In the genomic region with DNA sequence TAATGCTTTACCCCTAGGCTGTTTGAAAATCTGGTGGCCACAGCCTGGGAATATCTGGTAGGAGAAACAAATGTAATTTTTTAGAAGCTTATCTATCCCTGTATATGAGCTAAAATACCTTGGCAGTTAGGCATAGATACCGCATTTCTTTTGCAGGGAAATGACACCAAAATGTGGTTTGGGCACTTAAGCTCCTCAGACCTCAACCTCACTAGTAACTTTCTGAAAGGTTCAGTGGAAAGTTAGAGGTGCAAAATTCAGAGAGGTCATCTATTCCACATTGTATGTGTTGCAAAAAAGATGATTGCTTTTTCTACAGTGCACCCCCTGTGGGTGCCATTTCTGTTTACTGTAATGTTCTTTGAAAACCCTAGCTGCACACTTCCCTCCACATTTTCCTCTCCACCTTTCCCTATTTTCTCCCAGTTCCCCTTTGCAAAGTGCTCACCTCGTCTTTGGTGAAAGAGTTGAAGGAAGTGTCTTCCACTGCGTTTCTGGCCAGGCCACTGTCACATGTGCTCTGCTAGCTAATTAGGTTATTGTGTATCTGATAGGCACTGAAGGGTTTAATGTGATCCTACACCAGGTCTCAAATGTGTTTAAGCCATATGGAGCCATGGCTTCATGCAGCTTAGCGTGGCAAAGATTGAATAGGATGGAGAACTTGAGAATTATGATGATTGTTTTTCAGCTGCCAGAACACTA, we compare ENCODE assay signal across 8 cellular contexts. TPM values are rescaled to one million over a fixed set of nuclear protein-coding genes. Genes with fewer than 3 reads are reported as not detected.
DNase-seq lines count a peak whose midpoint lies in the region; ATAC-seq and TF ChIP-seq lines count a peak whose summit lies in the region.

No MANE protein-coding gene starts in this region.

- peaks cover 57% of the 10 kb centered on the region for H3K4me1 Mint-ChIP-seq in activated CD4-positive, alpha-beta memory T cell treated with anti-CD3 and anti-CD28 coated beads, Interleukin-2, amount 10 ng/mL, durations not matched to agents 7 days and 5 days
- peaks cover 67 to 72% of the 10 kb centered on the region in 2 donors for H3K4me1 Mint-ChIP-seq in immature natural killer cell

- intact Hi-C loops in testis (cut with DNase I; ENCODE audit: low total_unique reads), result no loop called here

- no peak for ATAC-seq in GM19351 (IDR thresholded peaks at IDR 0.05; ENCODE audit: unreplicated experiment)

- peak overlapping the region; percentile 88 for H3K4me2 ChIP-seq in Loucy (ENCODE audit: low read depth, low read length, poor library complexity, severe bottlenecking)

- no peak for TF ChIP-seq POLR2A in testis (IDR thresholded peaks at IDR 0.05)

- peak overlapping the region; percentile 92 for H3K27ac Mint-ChIP-seq in activated CD4-positive, alpha-beta memory T cell treated with anti-CD3 and anti-CD28 coated beads, Interleukin-2, amount 10 ng/mL, durations not matched to agents 7 days and 5 days
- H3K27ac Mint-ChIP-seq in immature natural killer cell, result peak overlapping the region; percentile 93 to 99 (median 96)

- H3K79me2 ChIP-seq in Loucy (ENCODE audit: insufficient read depth, low read length), result peaks cover 62% of the 10 kb centered on the region

- peaks cover 7% of the 10 kb centered on the region for H3K27me3 ChIP-seq in Loucy (ENCODE audit: insufficient read depth, low read length, poor library complexity, severe bottlenecking)
- H3K27me3 ChIP-seq in testis, result no peaks in the 10 kb centered on the region

- H3K9me3 Mint-ChIP-seq in activated CD4-positive, alpha-beta memory T cell treated with anti-CD3 and anti-CD28 coated beads, Interleukin-2, amount 10 ng/mL, durations not matched to agents 7 days and 5 days, result no peaks in the 10 kb centered on the region
- peaks cover 0 to 5% (median 2%) of the 10 kb centered on the region in 6 donors for H3K9me3 Mint-ChIP-seq in immature natural killer cell

- H3K27ac ChIP-seq in testis, result peak overlapping the region in 1 of 2 donors; percentile 88

- peaks cover 3% of the 10 kb centered on the region for H3K27me3 Mint-ChIP-seq in activated CD4-positive, alpha-beta memory T cell treated with anti-CD3 and anti-CD28 coated beads, Interleukin-2, amount 10 ng/mL, durations not matched to agents 7 days and 5 days
- H3K27me3 Mint-ChIP-seq in immature natural killer cell (ENCODE audit: low read depth in 3 of 3), result peaks cover 14 to 24% (median 22%) of the 10 kb centered on the region in 3 donors

- H3K36me3 ChIP-seq in Loucy (ENCODE audit: insufficient read depth, low read length), result peaks cover 14% of the 10 kb centered on the region; the same call in 1 of the 2 replicates
- no peaks in the 10 kb centered on the region for H3K36me3 ChIP-seq in testis (ENCODE audit: low read depth, missing control alignments)

- DNase-seq in COLO668 (lab: John Stamatoyannopoulos, UW; ENCODE audit: unreplicated experiment), result peak; percentile 2
- DNase-seq in activated CD4-positive, alpha-beta memory T cell treated with anti-CD3 and anti-CD28 coated beads, Interleukin-2, amount 10 ng/mL, durations not matched to agents 7 days and 5 days, result peak; percentile 35
- peak; percentile 43 to 73 (median 50) for DNase-seq in immature natural killer cell
- no peak for DNase-seq in testis
- DNase-seq in H4 (ENCODE audit: low spot score), result no peak
- DNase-seq in activated CD4-positive, alpha-beta T cell treated with anti-CD3 and anti-CD28 coated beads for 48 hours, result no peak

- H4K20me1 ChIP-seq in Loucy (ENCODE audit: insufficient read depth, low read length, poor library complexity, severe bottlenecking), result peaks cover 59% of the 10 kb centered on the region

- H3K4me3 Mint-ChIP-seq in activated CD4-positive, alpha-beta memory T cell treated with anti-CD3 and anti-CD28 coated beads, Interleukin-2, amount 10 ng/mL, durations not matched to agents 7 days and 5 days, result peak overlapping the region; percentile 89
- H3K4me3 Mint-ChIP-seq in immature natural killer cell, result peak overlapping the region; percentile 81 to 92 (median 86)

- H2AFZ ChIP-seq in Loucy (ENCODE audit: low read length), result no peak overlapping the region

- H3K9me3 ChIP-seq in Loucy (ENCODE audit: insufficient read depth, low read depth, low read length), result no peaks in the 10 kb centered on the region
- H3K9me3 ChIP-seq in testis, result no peaks in the 10 kb centered on the region

- H3K36me3 Mint-ChIP-seq in activated CD4-positive, alpha-beta memory T cell treated with anti-CD3 and anti-CD28 coated beads, Interleukin-2, amount 10 ng/mL, durations not matched to agents 7 days and 5 days (ENCODE audit: low read depth), result peaks cover 46% of the 10 kb centered on the region
- peaks cover 9 to 16% (median 11%) of the 10 kb centered on the region in 3 donors for H3K36me3 Mint-ChIP-seq in immature natural killer cell

- TF ChIP-seq CTCF in Loucy (conservative IDR thresholded peaks at IDR 0.05; ENCODE audit: low read length) (peak; percentile 40; the same call in 1 of the 2 replicates), testis (IDR thresholded peaks at IDR 0.05) (no peak)

- H3K4me3 ChIP-seq in Loucy (ENCODE audit: low read length, poor library complexity, severe bottlenecking) (peak overlapping the region; percentile 99), testis (peak overlapping the region; percentile 69 to 92)

- H3K4me1 ChIP-seq in Loucy (ENCODE audit: insufficient read depth, low read length, poor library complexity, severe bottlenecking) (peaks cover 54% of the 10 kb centered on the region), testis (peaks cover 9% of the 10 kb centered on the region)

- CTCF ChIA-PET in activated CD4-positive, alpha-beta memory T cell treated with anti-CD3 and anti-CD28 coated beads, Interleukin-2, amount 10 ng/mL, durations not matched to agents 7 days and 5 days (lab: Charles Lee), result interaction anchor here (0.9 to 2.3 kb wide), 9 partner anchors 27 to 248 kb away, joined by 3 to 16 read pairs (median 3); no protein-coding TSS in a partner anchor

- no peaks in the 10 kb centered on the region for H3K9me2 ChIP-seq in Loucy (replicated peaks; ENCODE audit: low read depth, low read length)

- POLR2A ChIA-PET in activated CD4-positive, alpha-beta memory T cell treated with anti-CD3 and anti-CD28 coated beads, Interleukin-2, amount 10 ng/mL, durations not matched to agents 7 days and 5 days (lab: Charles Lee), result interaction anchor here (1.0 to 3.4 kb wide), 10 partner anchors 12 to 152 kb away, joined by 3 to 20 read pairs (median 6); a partner anchor contains a TSS

- H3F3A ChIP-seq in Loucy (ENCODE audit: low read depth), result peaks cover 27% of the 10 kb centered on the region

- H3K9ac ChIP-seq in Loucy (ENCODE audit: low read depth, low read length, poor library complexity, severe bottlenecking), result peak overlapping the region; percentile 98

- 16 to 18% methylated on average over 4 of the region's 4 CpGs for WGBS in testis, 2 donors

RNA-seq across cellular contexts. Expression of a gene that starts 1.3 kb away (rescaled TPM):
- total RNA-seq in activated CD4-positive, alpha-beta memory T cell treated with anti-CD3 and anti-CD28 coated beads, Interleukin-2, amount 10 ng/mL, durations not matched to agents 7 days and 5 days, result 100 to 1,000 TPM; 101 to 103 TPM
- 10 to 100 TPM; 29.8 to 67.9 (median 33.8) TPM for polyA plus RNA-seq in immature natural killer cell
- total RNA-seq in testis, result 10 to 100 TPM; 48.3 to 60.1 TPM
- polyA plus RNA-seq in testis (ENCODE audit: insufficient read depth, low read depth, low replicate concordance), result 25.9 TPM
- 16.3 and 23.0 TPM in 2 replicates for total RNA-seq in H4 (2014; rRNA removed; shearing (Covaris generic))

Comparison
In these comparisons a context has a peak if more than half of its experiments do, and no peak if none do; other contexts are left out.
1. DNase-seq: peak in COLO668 (single experiment), activated CD4-positive, alpha-beta memory T cell treated with anti-CD3 and anti-CD28 coated beads, Interleukin-2, amount 10 ng/mL, durations not matched to agents 7 days and 5 days (single experiment) and immature natural killer cell (3 of 3); none in testis (single experiment), H4 (single experiment) and activated CD4-positive, alpha-beta T cell treated with anti-CD3 and anti-CD28 coated beads for 48 hours (single experiment).